ENCODE assay signal across 21 cellular contexts in the genomic region with DNA sequence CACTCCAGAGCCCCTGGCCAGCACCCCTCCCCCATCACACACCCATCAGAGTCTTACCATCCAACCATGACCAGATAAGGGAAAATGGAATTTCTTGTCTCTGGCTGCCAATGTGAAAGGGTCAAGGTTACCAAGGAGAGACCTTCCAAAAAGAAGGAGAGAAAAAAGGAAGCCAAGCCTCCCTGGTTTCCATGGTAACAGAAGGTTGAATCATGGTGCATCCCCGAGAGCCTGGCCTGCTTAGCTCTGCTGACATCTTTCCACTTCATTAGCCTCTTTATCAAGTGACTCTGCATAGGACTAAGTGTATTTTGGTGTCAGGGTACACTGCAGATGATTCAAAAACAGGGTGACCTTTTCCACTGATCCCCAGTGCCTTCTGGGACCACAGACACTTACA.
"Had no signal": no experiment of that assay in that cellular context is flagged by ENCODE, and none has a peak within 500 bp of the region (broad histone marks: within the 10 kb centered on the region; RNA-seq: fewer than 3 reads in every experiment).

No MANE protein-coding gene starts in this region.

- H3K27ac ChIP-seq: cardiac muscle cell, epithelial cell of prostate, foreskin keratinocyte, hepatocyte, ovary, stomach, WERI-Rb-1 had no signal

- H3K36me3 Mint-ChIP-seq: activated CD4-positive, alpha-beta memory T cell treated with anti-CD3 and anti-CD28 coated beads for 36 hours; activated naive CD8-positive, alpha-beta T cell; mesothelial cell of epicardium; stimulated activated effector memory CD8-positive, alpha-beta T cell treated with anti-CD3 and anti-CD28 coated beads, Interleukin-12 subunit alpha, Interleukin-12 subunit beta, amount 100 ng/mL, for 72 hours had no signal

- H3K27ac Mint-ChIP-seq: activated CD4-positive, alpha-beta memory T cell treated with anti-CD3 and anti-CD28 coated beads for 36 hours; activated naive CD8-positive, alpha-beta T cell; mesothelial cell of epicardium; nephron; stimulated activated effector memory CD8-positive, alpha-beta T cell treated with anti-CD3 and anti-CD28 coated beads, Interleukin-12 subunit alpha, Interleukin-12 subunit beta, amount 100 ng/mL, for 72 hours had no signal

- H3K4me3 Mint-ChIP-seq: activated CD4-positive, alpha-beta memory T cell treated with anti-CD3 and anti-CD28 coated beads for 36 hours; activated naive CD8-positive, alpha-beta T cell; mesothelial cell of epicardium; nephron; stimulated activated effector memory CD8-positive, alpha-beta T cell treated with anti-CD3 and anti-CD28 coated beads, Interleukin-12 subunit alpha, Interleukin-12 subunit beta, amount 100 ng/mL, for 72 hours had no signal

- H2AFZ ChIP-seq: hepatocyte had no signal

- H3K27me3 Mint-ChIP-seq: activated CD4-positive, alpha-beta memory T cell treated with anti-CD3 and anti-CD28 coated beads for 36 hours had no signal

- H3K4me1 ChIP-seq: foreskin keratinocyte, stomach had no signal

- DNase-seq: activated CD4-positive, alpha-beta memory T cell treated with anti-CD3 and anti-CD28 coated beads for 36 hours; activated CD4-positive, alpha-beta T cell treated with anti-CD3 and anti-CD28 coated beads for 4 hours; activated T-cell treated with anti-CD3 and anti-CD28 coated beads for 4 hours; dermis blood vessel endothelial cell; foreskin keratinocyte; islet precursor cell; ovary; stimulated activated CD4-positive, alpha-beta T cell treated with anti-CD3 and anti-CD28 coated beads, Interleukin-4, amount 100 ng/mL, for 24 hours; stomach; trophoblast cell; WERI-Rb-1 had no signal

- H3K79me2 ChIP-seq: hepatocyte had no signal

- H3K9me3 ChIP-seq: ovary had no signal

- H3K4me1 Mint-ChIP-seq: mesothelial cell of epicardium; nephron; stimulated activated effector memory CD8-positive, alpha-beta T cell treated with anti-CD3 and anti-CD28 coated beads, Interleukin-12 subunit alpha, Interleukin-12 subunit beta, amount 100 ng/mL, for 72 hours had no signal

- H3K4me3 ChIP-seq: cardiac muscle cell, hepatocyte, lung, ovary, stomach had no signal

- H3K4me2 ChIP-seq: hepatocyte had no signal

- H3K27me3 ChIP-seq: cardiac muscle cell, foreskin keratinocyte, hepatocyte, ovary, stomach had no signal

- H3K36me3 ChIP-seq: cardiac muscle cell, ovary, stomach, WERI-Rb-1 had no signal

- ATAC-seq: foreskin keratinocyte; left lobe of liver; sciatic nerve; stimulated activated effector memory CD8-positive, alpha-beta T cell treated with anti-CD3 and anti-CD28 coated beads, Interleukin-12 subunit alpha, Interleukin-12 subunit beta, amount 100 ng/mL, for 72 hours had no signal
